13 cellular contexts compared by ENCODE assay signal in the genomic region with DNA sequence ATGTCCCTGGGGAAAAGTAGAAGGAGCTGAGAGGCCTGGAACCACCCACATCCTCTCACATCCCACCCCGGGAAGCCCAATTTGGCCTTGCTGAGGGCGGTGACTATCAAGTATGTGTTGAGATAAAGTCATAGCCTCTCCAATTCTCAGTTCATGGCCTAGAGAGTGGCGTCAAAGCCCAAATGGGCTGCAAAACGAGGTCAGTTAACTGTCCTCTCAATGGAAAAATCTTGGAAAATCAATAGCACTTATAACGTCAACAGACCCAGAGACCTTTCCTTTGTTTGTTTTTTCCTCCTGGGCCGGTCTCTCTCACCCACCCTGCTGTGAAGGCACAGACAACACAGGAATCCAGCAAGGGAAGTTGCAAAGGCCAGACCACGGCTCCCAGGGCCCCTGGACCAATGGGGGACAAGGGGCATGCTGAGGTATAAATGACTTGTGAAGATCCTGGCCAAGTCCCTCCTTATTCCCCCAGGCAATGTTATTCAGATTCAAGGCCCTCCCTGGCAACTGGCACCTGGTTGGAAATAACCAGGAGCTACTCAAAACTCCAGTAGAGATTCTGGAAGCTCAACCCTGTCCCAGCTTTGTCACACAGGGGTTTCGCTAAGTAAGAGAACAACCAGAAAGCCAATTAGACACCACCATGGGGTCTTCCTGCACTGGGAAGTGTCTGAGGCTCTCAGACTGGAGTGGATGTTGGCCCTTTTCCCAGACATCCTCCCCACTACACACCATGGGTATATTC. TPM values are rescaled to one million over a fixed set of nuclear protein-coding genes. Genes with fewer than 3 reads are reported as not detected.
DNase-seq lines count a peak whose midpoint lies in the region; ATAC-seq, FAIRE-seq and TF ChIP-seq lines count a peak whose summit lies in the region.
"Had no signal": no experiment of that assay in that cellular context is flagged by ENCODE, and none has a peak within 500 bp of the region (broad histone marks: within the 10 kb centered on the region; RNA-seq: fewer than 3 reads in every experiment).

No MANE protein-coding gene starts in this region.

- no peaks in the 10 kb centered on the region for H3K23me2 ChIP-seq in H1 (ENCODE audit: low read depth, low read length)

- peaks cover 0 to 1% (median 0%) of the 10 kb centered on the region in 4 experiments; a peak in 1 of 7 replicates for H3K27me3 ChIP-seq in H1 (replicated peaks in 1 of 4; ENCODE audit: control insufficient read depth in 3 of 4, extremely low read depth in 1 of 4, insufficient read depth in 3 of 4, low read length in 3 of 4)
- no peaks in the 10 kb centered on the region for H3K27me3 ChIP-seq in neural progenitor cell
- H3K27me3 ChIP-seq: BE2C, brain microvascular endothelial cell had no signal

- peaks cover 12% of the 10 kb centered on the region for H3F3A ChIP-seq in neural progenitor cell (ENCODE audit: low read depth)

- H3K9me3 Mint-ChIP-seq in neural progenitor cell: peaks cover 2% of the 10 kb centered on the region
- H3K9me3 Mint-ChIP-seq in stimulated activated naive B cell treated with anti-CD40 and anti-IgM and Interleukin-4, amounts not matched to agents 10 μg/mL and 1 μg/mL and 100 μg/mL, for 72 hours: peaks cover 0 to 4% of the 10 kb centered on the region in 2 donors

- H2BK5ac ChIP-seq in H1 (ENCODE audit: low read depth, low read length): no peak overlapping the region

- H3K4me3 ChIP-seq in H1 (ENCODE audit: extremely low read depth in 1 of 4, insufficient read depth in 2 of 4, low read depth in 3 of 4, low read length in 4 of 4) (no peak overlapping the region), neural progenitor cell (no peak overlapping the region)

- no peak overlapping the region for H3K14ac ChIP-seq in H1 (ENCODE audit: insufficient read length)

- H3K4me1 Mint-ChIP-seq in neural progenitor cell: peaks cover 32% of the 10 kb centered on the region
- peaks cover 8 to 15% of the 10 kb centered on the region in 2 donors for H3K4me1 Mint-ChIP-seq in stimulated activated naive B cell treated with anti-CD40 and anti-IgM and Interleukin-4, amounts not matched to agents 10 μg/mL and 1 μg/mL and 100 μg/mL, for 72 hours

- H3K79me2 ChIP-seq in H1 (ENCODE audit: control insufficient read depth in 1 of 2, insufficient read depth in 2 of 2, low read length in 2 of 2) (no peaks in the 10 kb centered on the region), neural progenitor cell (ENCODE audit: low read depth) (no peaks in the 10 kb centered on the region)

- H3K79me1 ChIP-seq in H1 (ENCODE audit: low read depth, low read length): no peaks in the 10 kb centered on the region

- H3K27ac ChIP-seq in H1 (ENCODE audit: low read depth, low read length) (no peak overlapping the region), neural progenitor cell (no peak overlapping the region)
- H3K27ac ChIP-seq: brain microvascular endothelial cell had no signal

- DNase-seq in ELF-1 (ENCODE audit: low read depth, low spot score): peak; percentile 96
- DNase-seq in NCI-H2227 (lab: John Stamatoyannopoulos, UW; ENCODE audit: unreplicated experiment): peak; percentile 47
- DNase-seq in H1 (ENCODE audit: low read depth in 1 of 2, low spot score in 2 of 2): no peak
- no peak for DNase-seq in neural progenitor cell (ENCODE audit: low spot score)
- no peak for DNase-seq in stimulated activated naive B cell treated with anti-CD40 and anti-IgM and Interleukin-4, amounts not matched to agents 10 μg/mL and 1 μg/mL and 100 μg/mL, for 72 hours
- no peak for DNase-seq in NCI-H524 (lab: John Stamatoyannopoulos, UW)
- DNase-seq in posterior cingulate gyrus: no peak
- no peak for DNase-seq in HUDEP-2 (lab: John Stamatoyannopoulos, UW; ENCODE audit: unreplicated experiment in 76 of 76)
- DNase-seq: activated T-cell treated with anti-CD3 and anti-CD28 coated beads, Interleukin-2, amount 50 U/mL, for 1 hour; BE2C; brain microvascular endothelial cell; foreskin fibroblast; OCI-M1 had no signal

- H3K4me3 Mint-ChIP-seq in neural progenitor cell: no peak overlapping the region
- H3K4me3 Mint-ChIP-seq in stimulated activated naive B cell treated with anti-CD40 and anti-IgM and Interleukin-4, amounts not matched to agents 10 μg/mL and 1 μg/mL and 100 μg/mL, for 72 hours: no peak overlapping the region

- no peak for ATAC-seq in stimulated activated naive B cell treated with anti-CD40 and anti-IgM and Interleukin-4, amounts not matched to agents 10 μg/mL and 1 μg/mL and 100 μg/mL, for 72 hours (replicated peaks)

- no peak overlapping the region for H3K56ac ChIP-seq in H1 (replicated peaks; ENCODE audit: insufficient read length, low read depth, low read length)

- H3K9me3 ChIP-seq in H1 (ENCODE audit: insufficient read depth in 2 of 2, low read depth in 1 of 2, low read length in 1 of 2) (no peaks in the 10 kb centered on the region), neural progenitor cell (ENCODE audit: low read depth) (no peaks in the 10 kb centered on the region)
- H3K9me3 ChIP-seq: BE2C had no signal

- POLR2A ChIA-PET in H1 (lab: Charles Lee; ENCODE audit: partially characterized antibody): interaction anchor here (1.7 kb wide), 1 partner anchor 21 kb away, joined by 6 read pairs; no protein-coding TSS in a partner anchor

- peaks cover 20% of the 10 kb centered on the region for H3K27me3 Mint-ChIP-seq in neural progenitor cell (ENCODE audit: insufficient read depth, low read depth)
- peaks cover 0 to 5% of the 10 kb centered on the region in 2 donors for H3K27me3 Mint-ChIP-seq in stimulated activated naive B cell treated with anti-CD40 and anti-IgM and Interleukin-4, amounts not matched to agents 10 μg/mL and 1 μg/mL and 100 μg/mL, for 72 hours

- H2BK12ac ChIP-seq in H1 (ENCODE audit: low read depth, low read length): no peak overlapping the region

- no peak overlapping the region for H4K5ac ChIP-seq in H1 (ENCODE audit: insufficient read length, low read depth, low read length)

- H3K36me3 Mint-ChIP-seq in neural progenitor cell: no peaks in the 10 kb centered on the region
- H3K36me3 Mint-ChIP-seq in stimulated activated naive B cell treated with anti-CD40 and anti-IgM and Interleukin-4, amounts not matched to agents 10 μg/mL and 1 μg/mL and 100 μg/mL, for 72 hours: no peaks in the 10 kb centered on the region

- H2AFZ ChIP-seq in H1 (ENCODE audit: low read length) (no peak overlapping the region), neural progenitor cell (replicated peaks) (no peak overlapping the region)

- CTCF ChIA-PET in H1 (lab: Charles Lee; ENCODE audit: partially characterized antibody): interaction anchor here (0.6 to 1.4 kb wide), 5 partner anchors 8 to 23 kb away, joined by 3 to 4 read pairs (median 3); no protein-coding TSS in a partner anchor

- no peaks in the 10 kb centered on the region for H3K36me3 ChIP-seq in H1 (ENCODE audit: control insufficient read depth in 2 of 4, insufficient read depth in 4 of 4, low read length in 3 of 4)
- no peaks in the 10 kb centered on the region for H3K36me3 ChIP-seq in neural progenitor cell
- H3K36me3 ChIP-seq: BE2C, brain microvascular endothelial cell had no signal

- intact Hi-C loops in posterior cingulate gyrus (cut with DNase I): no loop called here

- no peak for TF ChIP-seq POLR2A in H1 (IDR thresholded peaks at IDR 0.05; ENCODE audit: control extremely low read depth in 1 of 2, low read depth in 2 of 2, low read length in 2 of 2)

- peak overlapping the region; percentile 53 for H3K27ac Mint-ChIP-seq in neural progenitor cell
- no peak overlapping the region for H3K27ac Mint-ChIP-seq in stimulated activated naive B cell treated with anti-CD40 and anti-IgM and Interleukin-4, amounts not matched to agents 10 μg/mL and 1 μg/mL and 100 μg/mL, for 72 hours

- H3K4me2 ChIP-seq in H1 (ENCODE audit: insufficient read depth in 1 of 2, low read depth in 2 of 2, low read length in 2 of 2): no peak overlapping the region
- H3K4me2 ChIP-seq in neural progenitor cell: no peak overlapping the region

- 53% methylated on average over 6 of the region's 8 CpGs; no CpG with 5 or more reads in 1 of the 2 experiments for WGBS in H1 (ENCODE audit: extremely low coverage in 1 of 2, insufficient coverage in 1 of 2, insufficient read length in 1 of 2, insufficient replicate concordance in 2 of 2, low coverage in 1 of 2, low lambda C conversion rate in 2 of 2, missing lambda C conversion rate in 1 of 2), 2 experiments

- no peak overlapping the region; the same call in 1 of the 2 replicates for H4K8ac ChIP-seq in H1 (ENCODE audit: extremely low read depth, insufficient read depth, low read length)

- TF ChIP-seq EP300 in H1 (IDR thresholded peaks at IDR 0.05; ENCODE audit: borderline replicate concordance in 1 of 2, low read depth in 2 of 2, low read length in 2 of 2): no peak

- H2BK20ac ChIP-seq in H1 (ENCODE audit: low read length): no peak overlapping the region; the same call in 1 of the 2 replicates

- no peak overlapping the region for H2BK15ac ChIP-seq in H1 (ENCODE audit: low read length)

- no peak for TF ChIP-seq RAD21 in H1 (IDR thresholded peaks at IDR 0.05 in 1 of 2, conservative IDR thresholded peaks at IDR 0.05 in 1 of 2; ENCODE audit: low read depth in 2 of 2, low read length in 2 of 2)

- H2BK120ac ChIP-seq in H1 (replicated peaks; ENCODE audit: low read depth, low read length): no peak overlapping the region

- no peak overlapping the region for H3K23ac ChIP-seq in H1 (ENCODE audit: insufficient read length)

- no peak overlapping the region for H2AK5ac ChIP-seq in H1 (ENCODE audit: low read depth, low read length)

- peak overlapping the region; percentile 7 for H3K18ac ChIP-seq in H1 (ENCODE audit: extremely low read depth, low read length)

- no peak overlapping the region for H3K4ac ChIP-seq in H1 (replicated peaks; ENCODE audit: insufficient read length, low read depth, low read length)

- peak; percentile 73 for FAIRE-seq in H1 (lab: Jason Lieb, UNC)

- no peak overlapping the region for H3K9ac ChIP-seq in H1 (replicated peaks in 1 of 4; ENCODE audit: extremely low read depth in 1 of 4, low read depth in 3 of 4, low read length in 3 of 4)
- no peak overlapping the region for H3K9ac ChIP-seq in neural progenitor cell

- no peaks in the 10 kb centered on the region for H4K20me1 ChIP-seq in H1 (replicated peaks in 1 of 2; ENCODE audit: control insufficient read depth in 1 of 2, insufficient read depth in 2 of 2, low read length in 2 of 2)
- H4K20me1 ChIP-seq in neural progenitor cell (ENCODE audit: low read depth): no peaks in the 10 kb centered on the region

- TF ChIP-seq CTCF in H1 (IDR thresholded peaks at IDR 0.05; ENCODE audit: control extremely low read depth in 1 of 3, insufficient read depth in 1 of 3, low read depth in 1 of 3, low read length in 3 of 3) (no peak), neural progenitor cell (IDR thresholded peaks at IDR 0.05) (no peak)

- H3K4me1 ChIP-seq in H1 (replicated peaks in 1 of 4; ENCODE audit: control insufficient read depth in 3 of 4, insufficient read depth in 4 of 4, low read length in 3 of 4) (peaks cover 0 to 9% (median 5%) of the 10 kb centered on the region in 4 experiments; a peak in 6 of 7 replicates), neural progenitor cell (peaks cover 24% of the 10 kb centered on the region)

- peak overlapping the region; percentile 9 for H4K91ac ChIP-seq in H1 (replicated peaks; ENCODE audit: insufficient read length, low read length)

RNA-seq across cellular contexts. Expression of a gene that starts 38.6 kb away (rescaled TPM):
- 7.6 TPM in 2 replicates for total RNA-seq in H1 (2021; fragmentation: NEBNext Ultra II Directional; extraction: Animal tissue kit (Norgen Biotek cat#: 25700))
- polyA plus RNA-seq in H1 (2011; rRNA removed): 12.9 and 19.1 TPM in 2 replicates
- 24.8 TPM for polyA plus RNA-seq in H1 (2011; cell fraction: cytosol; rRNA removed)
- 38.1 TPM for polyA plus RNA-seq in H1 (2011; cell fraction: nucleus; rRNA removed)
- 7.3 to 10.6 TPM (median 8.5 TPM) in 4 replicates for polyA plus RNA-seq in H1 (2012, experiment 1 of 2)
- polyA plus RNA-seq in H1 (2012, experiment 2 of 2): 4.2 TPM
- polyA plus RNA-seq in H1 (2013, experiment 1 of 2): 7.2 TPM
- polyA plus RNA-seq in H1 (2013, experiment 2 of 2): 7.5 TPM
- 8.6 and 11.4 TPM in 2 replicates for polyA minus RNA-seq in H1 (2011; rRNA and poly(A)+ RNA removed)
- 11.3 TPM for polyA minus RNA-seq in H1 (2011; cell fraction: cytosol; rRNA and poly(A)+ RNA removed)
- polyA minus RNA-seq in H1 (2011; cell fraction: nucleus; rRNA and poly(A)+ RNA removed): 26.9 TPM
- 44.9 and 51.0 TPM in 2 replicates for total RNA-seq in neural progenitor cell (ENCODE audit: low replicate concordance)

RNA-seq across cellular contexts. Expression of a gene that starts 40.6 kb away (rescaled TPM):
- not detected in 2 replicates for total RNA-seq in H1 (2021; fragmentation: NEBNext Ultra II Directional; extraction: Animal tissue kit (Norgen Biotek cat#: 25700))
- not detected in 2 replicates for polyA plus RNA-seq in H1 (2011; rRNA removed)
- polyA plus RNA-seq in H1 (2011; cell fraction: cytosol; rRNA removed): not detected
- not detected for polyA plus RNA-seq in H1 (2011; cell fraction: nucleus; rRNA removed)
- polyA plus RNA-seq in H1 (2012, experiment 1 of 2): not detected in 4 replicates
- not detected for polyA plus RNA-seq in H1 (2012, experiment 2 of 2)
- polyA plus RNA-seq in H1 (2013, experiment 1 of 2): not detected
- not detected for polyA plus RNA-seq in H1 (2013, experiment 2 of 2)
- polyA minus RNA-seq in H1 (2011; rRNA and poly(A)+ RNA removed): not detected in 2 replicates
- polyA minus RNA-seq in H1 (2011; cell fraction: cytosol; rRNA and poly(A)+ RNA removed): not detected
- polyA minus RNA-seq in H1 (2011; cell fraction: nucleus; rRNA and poly(A)+ RNA removed): not detected
- not detected in 2 replicates for total RNA-seq in neural progenitor cell (ENCODE audit: low replicate concordance)

Comparison
In these comparisons a context has a peak if more than half of its experiments do, and no peak if none do; other contexts are left out.
1. DNase-seq: peak in ELF-1 (single experiment) and NCI-H2227 (single experiment); none in H1 (0 of 2), neural progenitor cell (single experiment), stimulated activated naive B cell treated with anti-CD40 and anti-IgM and Interleukin-4, amounts not matched to agents 10 μg/mL and 1 μg/mL and 100 μg/mL, for 72 hours (single experiment), NCI-H524 (0 of 2), posterior cingulate gyrus (0 of 10) and HUDEP-2 (0 of 76).